8 cellular contexts compared by ENCODE assay signal in genomic region chr2:138504546-138505239, GRCh38. TPM values are rescaled to one million over a fixed set of nuclear protein-coding genes. Genes with fewer than 3 reads are reported as not detected.
DNase-seq lines count a peak whose midpoint lies in the region; ATAC-seq, FAIRE-seq and TF ChIP-seq lines count a peak whose summit lies in the region.

No MANE protein-coding gene starts in this region.

- POLR2A ChIA-PET in CD4-positive, alpha-beta memory T cell (lab: Charles Lee; ENCODE audit: partially characterized antibody), result no interaction called here

- peak overlapping the region in 6 of 8 donors; percentile 59 to 100 (median 84) for H3K4me3 Mint-ChIP-seq in CD4-positive, alpha-beta memory T cell
- H3K4me3 Mint-ChIP-seq in endodermal cell, result peak overlapping the region; percentile 87

- DNase-seq in CD4-positive, alpha-beta memory T cell, result no peak
- DNase-seq in endodermal cell, result no peak
- DNase-seq in COLO668 (lab: John Stamatoyannopoulos, UW; ENCODE audit: unreplicated experiment), result no peak
- no peak for DNase-seq in SW 1271 (lab: John Stamatoyannopoulos, UW)
- no peak for DNase-seq in heart left ventricle
- DNase-seq in HTR-8/SVneo (ENCODE audit: insufficient read length, low spot score), result no peak

- H3K9me3 Mint-ChIP-seq in CD4-positive, alpha-beta memory T cell, result no peaks in the 10 kb centered on the region
- no peaks in the 10 kb centered on the region for H3K9me3 Mint-ChIP-seq in endodermal cell

- no peaks in the 10 kb centered on the region for H3K36me3 ChIP-seq in CD4-positive, alpha-beta memory T cell (ENCODE audit: insufficient read depth, low read length)
- H3K36me3 ChIP-seq in KMS-11 (ENCODE audit: insufficient read depth) (no peaks in the 10 kb centered on the region), endodermal cell (ENCODE audit: control insufficient read depth, insufficient read depth, low read length) (peaks cover 2% of the 10 kb centered on the region), heart left ventricle (no peaks in the 10 kb centered on the region)

- no peak for TF ChIP-seq POLR2A in heart left ventricle (IDR thresholded peaks at IDR 0.05)

- H3K9ac ChIP-seq in KMS-11 (no peak overlapping the region), endodermal cell (ENCODE audit: extremely low read depth, low read length, poor library complexity, severe bottlenecking) (no peak overlapping the region)

- H3K4me1 Mint-ChIP-seq in CD4-positive, alpha-beta memory T cell, result peaks cover 40 to 56% (median 47%) of the 10 kb centered on the region in 4 donors
- peaks cover 36% of the 10 kb centered on the region for H3K4me1 Mint-ChIP-seq in endodermal cell

- H2AFZ ChIP-seq in KMS-11 (ENCODE audit: low read depth), result no peak overlapping the region

- 95 to 100% methylated on average over 2 of the region's 2 CpGs for WGBS in endodermal cell (ENCODE audit: insufficient coverage in 1 of 2, insufficient read length in 1 of 2), 2 experiments
- WGBS in heart left ventricle, 4 donors, result 3 to 8% (median 6%) methylated on average over 2 of the region's 2 CpGs

- no peaks in the 10 kb centered on the region for H3K9me3 ChIP-seq in CD4-positive, alpha-beta memory T cell (ENCODE audit: control insufficient read depth in 1 of 2, low read length in 2 of 2)
- H3K9me3 ChIP-seq in endodermal cell (ENCODE audit: control insufficient read depth, low read length), result no peaks in the 10 kb centered on the region
- no peaks in the 10 kb centered on the region for H3K9me3 ChIP-seq in heart left ventricle

- peaks cover 6 to 7% of the 10 kb centered on the region in 2 donors for H3K36me3 Mint-ChIP-seq in CD4-positive, alpha-beta memory T cell
- no peaks in the 10 kb centered on the region for H3K36me3 Mint-ChIP-seq in endodermal cell (ENCODE audit: low read depth)

- peak overlapping the region; percentile 71; the same call in 1 of the 2 replicates for H3K4me2 ChIP-seq in KMS-11

- no peaks in the 10 kb centered on the region for H4K20me1 ChIP-seq in KMS-11 (ENCODE audit: insufficient read depth)

- TF ChIP-seq CTCF in KMS-11 (conservative IDR thresholded peaks at IDR 0.05; ENCODE audit: low read depth, low read length) (no peak), endodermal cell (conservative IDR thresholded peaks at IDR 0.05) (no peak), heart left ventricle (IDR thresholded peaks at IDR 0.05) (no peak)

- no peaks in the 10 kb centered on the region for H3K27me3 ChIP-seq in CD4-positive, alpha-beta memory T cell (ENCODE audit: insufficient read depth, low read length)
- H3K27me3 ChIP-seq in KMS-11 (ENCODE audit: insufficient read depth, low read depth) (no peaks in the 10 kb centered on the region), endodermal cell (ENCODE audit: control insufficient read depth, insufficient read depth, low read length, poor library complexity, severe bottlenecking) (no peaks in the 10 kb centered on the region), heart left ventricle (no peaks in the 10 kb centered on the region)

- no peaks in the 10 kb centered on the region for H3K27me3 Mint-ChIP-seq in CD4-positive, alpha-beta memory T cell
- no peaks in the 10 kb centered on the region for H3K27me3 Mint-ChIP-seq in endodermal cell (ENCODE audit: insufficient read depth)

- H3K79me2 ChIP-seq in KMS-11 (ENCODE audit: insufficient read depth, low read depth), result peaks cover 54% of the 10 kb centered on the region

- H3K4me1 ChIP-seq in CD4-positive, alpha-beta memory T cell (ENCODE audit: insufficient read depth, low read length), result peaks cover 44% of the 10 kb centered on the region
- H3K4me1 ChIP-seq in KMS-11 (ENCODE audit: low read depth, poor library complexity, severe bottlenecking) (peaks cover 25% of the 10 kb centered on the region), endodermal cell (ENCODE audit: control insufficient read depth, insufficient read depth, low read length) (no peaks in the 10 kb centered on the region), heart left ventricle (peaks cover 0 to 75% (median 47%) of the 10 kb centered on the region in 12 donors)

- no peak for FAIRE-seq in HTR-8/SVneo (lab: Jason Lieb, UNC)

- CTCF ChIA-PET in CD4-positive, alpha-beta memory T cell (lab: Charles Lee; ENCODE audit: partially characterized antibody), result no interaction called here

- ATAC-seq in GM21423 (IDR thresholded peaks at IDR 0.05; ENCODE audit: unreplicated experiment), result peak; percentile 40
- ATAC-seq in heart left ventricle, result no peak

- H3K27ac Mint-ChIP-seq in CD4-positive, alpha-beta memory T cell, result peak overlapping the region in 1 of 7 donors; percentile 18
- no peak overlapping the region for H3K27ac Mint-ChIP-seq in endodermal cell

- intact Hi-C loops in CD4-positive, alpha-beta memory T cell (cut with micrococcal nuclease), result no loop called here
- intact Hi-C loops in heart left ventricle (cut with DNase I), result loop anchor here in 4 of 10 donors (5.0 to 10.0 kb wide), 4 partner anchors 50 to 542 kb away; partner anchors contain the start of gene HNMT (in 2 of the 4)

- H3K4me3 ChIP-seq in CD4-positive, alpha-beta memory T cell (ENCODE audit: low read length in 2 of 2), result no peak overlapping the region
- H3K4me3 ChIP-seq in KMS-11 (IDR thresholded peaks at IDR 0.05; ENCODE audit: insufficient read depth, low read depth, low read length) (no peak overlapping the region), endodermal cell (ENCODE audit: low read length) (peak overlapping the region; percentile 95), heart left ventricle (peak overlapping the region in 5 of 12 donors; percentile 87 to 97 (median 95))

- H3K27ac ChIP-seq in CD4-positive, alpha-beta memory T cell (ENCODE audit: low read depth, low read length), result no peak overlapping the region
- H3K27ac ChIP-seq in KMS-11 (no peak overlapping the region), endodermal cell (ENCODE audit: low read depth, low read length) (no peak overlapping the region), heart left ventricle (peak overlapping the region in 1 of 12 donors; percentile 94)

RNA-seq across cellular contexts. Expression of gene SPOPL, which starts 3.1 kb away (rescaled TPM):
- total RNA-seq in CD4-positive, alpha-beta memory T cell, result 10 to 100 TPM; 18.6 TPM
- 1 to 10 TPM in 1 of 2 donors, under 1 TPM in 1; 0.71 to 2.1 TPM for polyA plus RNA-seq in CD4-positive, alpha-beta memory T cell
- total RNA-seq in endodermal cell (10 to 100 TPM; 17.4 to 26.9 TPM), heart left ventricle (10 to 100 TPM; 11.4 to 20.6 (median 17.7) TPM)
- 14.2 TPM for polyA plus RNA-seq in endodermal cell (2013, experiment 1 of 2)
- polyA plus RNA-seq in endodermal cell (2013, experiment 2 of 2), result 11.8 TPM
- polyA plus RNA-seq in heart left ventricle, result 1 to 10 TPM; 3.0 to 6.4 TPM
